ENCODE assay signal across 31 cellular contexts in genomic region chr11:126029805-126030204, GRCh38. TPM values are rescaled to one million over a fixed set of nuclear protein-coding genes. Genes with fewer than 3 reads are reported as not detected.
DNase-seq lines count a peak whose midpoint lies in the region; ATAC-seq, FAIRE-seq and TF ChIP-seq lines count a peak whose summit lies in the region.
"Had no signal": no experiment of that assay in that cellular context is flagged by ENCODE, and none has a peak within 500 bp of the region (broad histone marks: within the 10 kb centered on the region; RNA-seq: fewer than 3 reads in every experiment).

No MANE protein-coding gene starts in this region.

- ATAC-seq in right cardiac atrium (peak; percentile 19 to 42), GM21515 (IDR thresholded peaks at IDR 0.05; ENCODE audit: unreplicated experiment) (no peak)
- ATAC-seq: activated CD4-positive, CD25-positive, alpha-beta regulatory T cell treated with anti-CD3 and anti-CD28 coated beads, Interleukin-2, amount 50 U/mL, for 24 hours; activated naive CD8-positive, alpha-beta T cell treated with anti-CD3 and anti-CD28 coated beads, Interleukin-2, amount 50 U/mL, for 24 hours; HCT116 had no signal

- no peaks in the 10 kb centered on the region for H3K27me3 ChIP-seq in right cardiac atrium (ENCODE audit: control insufficient read depth, insufficient read depth)
- H3K27me3 ChIP-seq: heart right ventricle had no signal

- 92% methylated on average over 2 of the region's 2 CpGs for WGBS in right cardiac atrium

- intact Hi-C loops in right cardiac atrium (cut with DNase I), result loop anchor here in 1 of 4 donors (10.0 kb wide), 1 partner anchor 85 kb away; the partner anchor contains the start of gene VSIG10L2

- no peaks in the 10 kb centered on the region for H3K27me3 Mint-ChIP-seq in nephron (ENCODE audit: low read depth)

- H3K27ac Mint-ChIP-seq in nephron, result peak overlapping the region; percentile 7 to 57 (median 32)
- H3K27ac Mint-ChIP-seq: activated CD4-positive, alpha-beta memory T cell treated with anti-CD3 and anti-CD28 coated beads, Interleukin-2, amount 10 ng/mL, durations not matched to agents 7 days and 5 days; activated naive CD8-positive, alpha-beta T cell treated with anti-CD3 and anti-CD28 coated beads, Interleukin-2, amount 50 U/mL, for 24 hours; CD4-positive, CD25-positive, alpha-beta regulatory T cell had no signal

- no peak overlapping the region for H3K4me3 ChIP-seq in right cardiac atrium (ENCODE audit: low read length)
- H3K4me3 ChIP-seq: heart right ventricle, lung, PC-9, smooth muscle cell had no signal

- no peak overlapping the region for H3K4me3 Mint-ChIP-seq in nephron
- H3K4me3 Mint-ChIP-seq: activated CD4-positive, alpha-beta memory T cell treated with anti-CD3 and anti-CD28 coated beads, Interleukin-2, amount 10 ng/mL, durations not matched to agents 7 days and 5 days; activated naive CD8-positive, alpha-beta T cell treated with anti-CD3 and anti-CD28 coated beads, Interleukin-2, amount 50 U/mL, for 24 hours; CD4-positive, CD25-positive, alpha-beta regulatory T cell had no signal

- H3K9me3 Mint-ChIP-seq in nephron, result no peaks in the 10 kb centered on the region
- H3K9me3 Mint-ChIP-seq: activated CD4-positive, alpha-beta memory T cell treated with anti-CD3 and anti-CD28 coated beads, Interleukin-2, amount 10 ng/mL, durations not matched to agents 7 days and 5 days; activated naive CD8-positive, alpha-beta T cell treated with anti-CD3 and anti-CD28 coated beads, Interleukin-2, amount 50 U/mL, for 24 hours had no signal

- H3K4me1 Mint-ChIP-seq in nephron, result peaks cover 66% of the 10 kb centered on the region
- H3K4me1 Mint-ChIP-seq: activated CD4-positive, alpha-beta memory T cell treated with anti-CD3 and anti-CD28 coated beads, Interleukin-2, amount 10 ng/mL, durations not matched to agents 7 days and 5 days; activated naive CD8-positive, alpha-beta T cell treated with anti-CD3 and anti-CD28 coated beads, Interleukin-2, amount 50 U/mL, for 24 hours had no signal

- TF ChIP-seq CTCF in nephron (IDR thresholded peaks at IDR 0.05; ENCODE audit: unreplicated experiment in 3 of 3), result no peak

- H3K4me1 ChIP-seq in right cardiac atrium (ENCODE audit: control insufficient read depth, insufficient read depth, low read length), result peaks cover 1% of the 10 kb centered on the region

- H3K27ac ChIP-seq in right cardiac atrium (ENCODE audit: low read length), result no peak overlapping the region
- H3K27ac ChIP-seq: heart right ventricle, PC-9 had no signal

- no peak for FAIRE-seq in GM19239 (lab: Jason Lieb, UNC)
- FAIRE-seq: urothelium cell line had no signal

- no peaks in the 10 kb centered on the region for H3K9me3 ChIP-seq in right cardiac atrium (ENCODE audit: control insufficient read depth, low read length)
- H3K9me3 ChIP-seq: heart right ventricle had no signal

- DNase-seq in DMS 273 (lab: John Stamatoyannopoulos, UW; ENCODE audit: unreplicated experiment) (peak; percentile 66), NCI-H82 treated with DMSO at 0.1 percent for 48 hours (lab: John Stamatoyannopoulos, UW; ENCODE audit: unreplicated experiment) (peak; percentile 80), right cardiac atrium (no peak), GM19239 (ENCODE audit: insufficient read length, low spot score) (no peak), COLO829 (ENCODE audit: low spot score) (no peak), NCI-H2081 treated with DMSO at 0.1 percent for 48 hours (lab: John Stamatoyannopoulos, UW) (no peak)
- DNase-seq: activated CD4-positive, alpha-beta memory T cell treated with anti-CD3 and anti-CD28 coated beads, Interleukin-2, amount 10 ng/mL, durations not matched to agents 7 days and 5 days; activated CD8-positive, alpha-beta memory T cell treated with anti-CD3 and anti-CD28 coated beads, Interleukin-2, amount 50 U/mL, for 4 hours; activated naive CD4-positive, alpha-beta T cell; activated naive CD8-positive, alpha-beta T cell treated with anti-CD3 and anti-CD28 coated beads, Interleukin-2, amount 50 U/mL, for 24 hours; AML-193; CD4-positive, CD25-positive, alpha-beta regulatory T cell; central memory CD4-positive, alpha-beta T cell; cortex of kidney; erythroblast; foreskin fibroblast; heart right ventricle; kidney; NCI-H1436 treated with DMSO at 0.1 percent for 48 hours; NCI-H510A; NK-92 treated with Interleukin-12 subunit alpha and Interleukin-12 subunit beta, amount 100 ng/mL, for 24 hours; PC-9; stimulated activated naive CD4-positive, alpha-beta T cell treated with Interleukin-2 at 50 U/mL for 16 hours; T-helper 2 cell had no signal

- peaks cover 10% of the 10 kb centered on the region for H3K36me3 Mint-ChIP-seq in nephron (ENCODE audit: low read depth)
- H3K36me3 Mint-ChIP-seq: CD4-positive, CD25-positive, alpha-beta regulatory T cell had no signal

RNA-seq across cellular contexts. Expression of gene CDON, which starts 32.9 kb away (rescaled TPM):
- total RNA-seq in right cardiac atrium, result 10 to 100 TPM; 18.4 to 32.2 (median 23.5) TPM
- polyA plus RNA-seq in right cardiac atrium, result 4.4 TPM

Comparison
In these comparisons a context has a peak if more than half of its experiments do, and no peak if none do; other contexts are left out.
1. DNase-seq: peak in DMS 273 (single experiment) and NCI-H82 treated with DMSO at 0.1 percent for 48 hours (single experiment); none in right cardiac atrium (0 of 3), GM19239 (single experiment), COLO829 (single experiment) and NCI-H2081 treated with DMSO at 0.1 percent for 48 hours (single experiment).